In the genomic region with DNA sequence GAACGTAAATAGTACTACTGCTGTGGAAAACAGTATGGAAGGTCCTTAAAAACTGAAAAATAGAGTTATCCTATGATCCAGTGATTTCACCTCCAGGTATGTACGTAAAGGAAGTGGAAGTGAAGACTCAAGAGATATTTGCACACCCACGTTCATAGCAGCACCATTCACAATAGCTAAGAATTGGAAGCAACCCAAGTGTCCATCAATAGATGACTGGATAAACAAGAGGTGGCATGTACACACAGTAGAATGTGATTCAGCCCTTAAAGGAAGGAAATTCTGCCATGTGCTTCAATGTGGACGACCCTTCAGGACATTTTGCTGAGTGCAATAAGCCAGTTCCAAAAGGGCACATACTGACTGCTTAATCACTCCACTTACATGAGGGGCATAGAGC, we compare ENCODE assay signal across 28 cellular contexts.
DNase-seq lines count a peak whose midpoint lies in the region; ATAC-seq and TF ChIP-seq lines count a peak whose summit lies in the region.
"Had no signal": no experiment of that assay in that cellular context is flagged by ENCODE, and none has a peak within 500 bp of the region (broad histone marks: within the 10 kb centered on the region; RNA-seq: fewer than 3 reads in every experiment).

No MANE protein-coding gene starts in this region.

- no peaks in the 10 kb centered on the region for H3K27me3 ChIP-seq in RWPE2 (ENCODE audit: insufficient read depth, poor library complexity, severe bottlenecking)
- H3K27me3 ChIP-seq: SJCRH30 had no signal

- peak overlapping the region; percentile 14 for H3K27ac ChIP-seq in RWPE2 (ENCODE audit: poor library complexity, severe bottlenecking)
- H3K27ac ChIP-seq in caudate nucleus (ENCODE audit: low read depth, low read length) = no peak overlapping the region
- H3K27ac ChIP-seq: C4-2B, coronary artery, SJCRH30, VCaP had no signal

- TF ChIP-seq CTCF in RWPE2 (IDR thresholded peaks at IDR 0.05; ENCODE audit: poor library complexity, severe bottlenecking) = no peak

- H3K36me3 ChIP-seq in RWPE2 (ENCODE audit: low read depth) = no peaks in the 10 kb centered on the region
- H3K36me3 ChIP-seq: SJCRH30 had no signal

- no peak overlapping the region for H3K4me3 ChIP-seq in RWPE2 (ENCODE audit: severe bottlenecking)
- H3K4me3 ChIP-seq: coronary artery, SJCRH30 had no signal

- H3K4me1 ChIP-seq in RWPE2 (ENCODE audit: insufficient read depth, poor library complexity, severe bottlenecking) = peaks cover 11% of the 10 kb centered on the region
- H3K4me1 ChIP-seq: SJCRH30 had no signal

- H3K9me3 ChIP-seq in RWPE2 (ENCODE audit: severe bottlenecking) = no peaks in the 10 kb centered on the region
- H3K9me3 ChIP-seq: SJCRH30 had no signal

- ATAC-seq in RWPE2 (ENCODE audit: low read depth) (peak; percentile 92), esophagus mucosa (peak; percentile 66), HG03520 (IDR thresholded peaks at IDR 0.05; ENCODE audit: unreplicated experiment) (no peak), HG02610 (IDR thresholded peaks at IDR 0.05; ENCODE audit: unreplicated experiment) (no peak), HG02623 (IDR thresholded peaks at IDR 0.05; ENCODE audit: unreplicated experiment) (no peak)
- ATAC-seq: activated CD4-positive, alpha-beta T cell treated with anti-CD3 and anti-CD28 coated beads for 36 hours; left colon had no signal

- DNase-seq in NCI-H345 (lab: John Stamatoyannopoulos, UW) (peak; percentile 27), NCI-H345 treated with DMSO at 0.1 percent for 48 hours (lab: John Stamatoyannopoulos, UW; ENCODE audit: unreplicated experiment) (no peak), RWPE2 (ENCODE audit: low spot score) (no peak), caudate nucleus (lab: John Stamatoyannopoulos, UW) (no peak)
- DNase-seq: activated CD4-positive, alpha-beta T cell treated with anti-CD3 and anti-CD28 coated beads for 36 hours; activated CD8-positive, alpha-beta memory T cell treated with anti-CD3 and anti-CD28 coated beads for 24 hours; activated effector memory CD4-positive, alpha-beta T cell treated with Interleukin-2 at 50 U/mL for 16 hours; activated T-cell treated with anti-CD3 and anti-CD28 coated beads, Interleukin-2, amount 50 U/mL, for 1 hour; aorta; DMS79 treated with DMSO at 0.1 percent for 48 hours; GDM1; HCEC 1CT; hippocampal formation; left colon; NCI-H1048; NCI-H1930; NCI-H2227 treated with DMSO at 0.1 percent for 48 hours; NCI-H774; SJCRH30; stimulated activated CD4-positive, alpha-beta T cell treated with anti-CD3 and anti-CD28 coated beads, Interleukin-4, amount 100 ng/mL, for 24 hours; T-helper 9 cell had no signal

Comparison
In these comparisons a context has a peak if more than half of its experiments do, and no peak if none do; other contexts are left out.
1. ATAC-seq: peak in RWPE2 (single experiment) and esophagus mucosa (single experiment); none in HG03520 (single experiment), HG02610 (single experiment) and HG02623 (single experiment).